In the genomic region with DNA sequence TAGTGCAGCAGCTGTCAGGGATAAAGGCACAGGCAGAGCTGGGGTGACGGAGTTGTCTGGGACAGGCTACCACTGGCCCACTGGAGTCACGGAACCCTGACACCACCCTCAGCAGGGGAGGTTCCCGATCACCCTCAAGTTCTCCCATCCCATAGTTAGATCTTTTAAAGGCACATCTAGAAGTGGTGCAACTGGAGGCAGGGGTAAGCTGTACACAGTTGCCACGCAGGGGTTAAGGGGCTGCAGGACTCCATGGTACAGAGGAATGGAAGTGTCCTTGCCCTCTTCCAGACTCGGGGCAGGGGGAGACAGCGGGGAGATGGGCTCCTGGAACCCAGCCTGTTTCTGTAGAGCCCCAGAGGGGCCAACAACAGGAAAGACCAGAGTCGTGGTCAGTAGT, we compare ENCODE assay signal across 26 cellular contexts. TPM values are rescaled to one million over a fixed set of nuclear protein-coding genes. Genes with fewer than 3 reads are reported as not detected.
A peak's percentile ranks its signal among the peaks of the same experiment; 100 is the strongest.
DNase-seq lines count a peak whose midpoint lies in the region; ATAC-seq lines count a peak whose summit lies in the region.
"Had no signal": no experiment of that assay in that cellular context is flagged by ENCODE, and none has a peak within 500 bp of the region (broad histone marks: within the 10 kb centered on the region; RNA-seq: fewer than 3 reads in every experiment).

No MANE protein-coding gene starts in this region.

- H3K27ac ChIP-seq in naive thymus-derived CD4-positive, alpha-beta T cell (ENCODE audit: low read depth, low read length): no peak overlapping the region
- H3K27ac ChIP-seq: coronary artery, gastroesophageal sphincter, left lung, PC-9, skin epidermis had no signal

- peaks cover 19 to 52% (median 39%) of the 10 kb centered on the region in 3 experiments for H3K36me3 ChIP-seq in naive thymus-derived CD4-positive, alpha-beta T cell (ENCODE audit: control insufficient read depth in 2 of 3, insufficient read depth in 3 of 3, low read length in 3 of 3)

- no peak overlapping the region for H3K4me3 ChIP-seq in naive thymus-derived CD4-positive, alpha-beta T cell (ENCODE audit: low read length)
- H3K4me3 ChIP-seq: coronary artery, gastroesophageal sphincter, left lung, PC-9, skin epidermis had no signal

- no peaks in the 10 kb centered on the region for H3K4me1 Mint-ChIP-seq in activated CD4-positive, alpha-beta T cell treated with anti-CD3 and anti-CD28 coated beads for 36 hours
- peaks cover 4% of the 10 kb centered on the region for H3K4me1 Mint-ChIP-seq in activated CD8-positive, alpha-beta T cell treated with anti-CD3 and anti-CD28 coated beads, Interleukin-2, amount 10 ng/mL, durations not matched to agents 7 days and 5 days (ENCODE audit: low read depth)
- H3K4me1 Mint-ChIP-seq in naive thymus-derived CD4-positive, alpha-beta T cell: peaks cover 3 to 11% (median 8%) of the 10 kb centered on the region in 7 donors
- peaks cover 11% of the 10 kb centered on the region for H3K4me1 Mint-ChIP-seq in stimulated activated naive CD8-positive, alpha-beta T cell treated with anti-CD3 and anti-CD28 coated beads, Interleukin-15, amount 100 ng/mL, for 72 hours
- H3K4me1 Mint-ChIP-seq: activated B cell treated with CpG ODN at 0.5 μM for 24 hours had no signal

- no peaks in the 10 kb centered on the region for H3K27me3 Mint-ChIP-seq in activated CD4-positive, alpha-beta T cell treated with anti-CD3 and anti-CD28 coated beads for 36 hours
- no peaks in the 10 kb centered on the region for H3K27me3 Mint-ChIP-seq in activated CD8-positive, alpha-beta T cell treated with anti-CD3 and anti-CD28 coated beads, Interleukin-2, amount 10 ng/mL, durations not matched to agents 7 days and 5 days (ENCODE audit: low read depth)
- no peaks in the 10 kb centered on the region for H3K27me3 Mint-ChIP-seq in naive thymus-derived CD4-positive, alpha-beta T cell
- H3K27me3 Mint-ChIP-seq in stimulated activated naive CD8-positive, alpha-beta T cell treated with anti-CD3 and anti-CD28 coated beads, Interleukin-15, amount 100 ng/mL, for 72 hours: no peaks in the 10 kb centered on the region
- H3K27me3 Mint-ChIP-seq: activated B cell treated with CpG ODN at 0.5 μM for 24 hours; activated CD4-positive, alpha-beta memory T cell treated with anti-CD3 and anti-CD28 coated beads for 36 hours had no signal

- POLR2A ChIA-PET in activated CD4-positive, alpha-beta T cell treated with anti-CD3 and anti-CD28 coated beads for 36 hours (lab: Charles Lee): no interaction called here
- POLR2A ChIA-PET in activated CD8-positive, alpha-beta T cell treated with anti-CD3 and anti-CD28 coated beads, Interleukin-2, amount 10 ng/mL, durations not matched to agents 7 days and 5 days (lab: Charles Lee): no interaction called here
- POLR2A ChIA-PET in naive thymus-derived CD4-positive, alpha-beta T cell (lab: Charles Lee): no interaction called here

- DNase-seq in activated CD4-positive, alpha-beta T cell treated with anti-CD3 and anti-CD28 coated beads for 36 hours: no peak
- no peak for DNase-seq in activated CD4-positive, alpha-beta T cell treated with anti-CD3 and anti-CD28 coated beads, Interleukin-2, amount 50 U/mL, for 48 hours
- no peak for DNase-seq in activated CD8-positive, alpha-beta T cell treated with anti-CD3 and anti-CD28 coated beads, Interleukin-2, amount 10 ng/mL, durations not matched to agents 7 days and 5 days
- no peak for DNase-seq in naive thymus-derived CD4-positive, alpha-beta T cell
- no peak for DNase-seq in stimulated activated naive CD8-positive, alpha-beta T cell treated with anti-CD3 and anti-CD28 coated beads, Interleukin-15, amount 100 ng/mL, for 72 hours
- DNase-seq in NCI-H1092 treated with DMSO at 0.1 percent for 48 hours (lab: John Stamatoyannopoulos, UW) (no peak), GM19238 (ENCODE audit: insufficient read length, low spot score) (no peak)
- DNase-seq: activated B cell treated with CpG ODN at 0.5 μM for 24 hours; activated CD4-positive, alpha-beta memory T cell treated with anti-CD3 and anti-CD28 coated beads for 36 hours; activated naive CD4-positive, alpha-beta T cell; activated T-cell treated with anti-CD3 and anti-CD28 coated beads for 4 hours; CD8-positive, alpha-beta T cell; hippocampal formation; KG1; left lung; MM.1S; NCI-H1436 treated with DMSO at 0.1 percent for 48 hours; NCI-H510A treated with DMSO at 0.1 percent for 48 hours; NK-92 treated with Interleukin-12 subunit alpha and Interleukin-12 subunit beta, amount 100 ng/mL, for 24 hours; PC-9; SHP77 treated with DMSO at 0.1 percent for 48 hours; stimulated activated CD4-positive, alpha-beta T cell treated with anti-CD3 and anti-CD28 coated beads, Interleukin-2, amount 100 ng/mL, for 24 hours had no signal

- H3K36me3 Mint-ChIP-seq in activated CD4-positive, alpha-beta T cell treated with anti-CD3 and anti-CD28 coated beads for 36 hours (ENCODE audit: low read depth): peaks cover 35% of the 10 kb centered on the region
- peaks cover 50% of the 10 kb centered on the region for H3K36me3 Mint-ChIP-seq in activated CD8-positive, alpha-beta T cell treated with anti-CD3 and anti-CD28 coated beads, Interleukin-2, amount 10 ng/mL, durations not matched to agents 7 days and 5 days (ENCODE audit: low read depth)
- peaks cover 12 to 42% (median 24%) of the 10 kb centered on the region in 5 donors for H3K36me3 Mint-ChIP-seq in naive thymus-derived CD4-positive, alpha-beta T cell

- no peaks in the 10 kb centered on the region for H3K27me3 ChIP-seq in naive thymus-derived CD4-positive, alpha-beta T cell (ENCODE audit: control insufficient read depth in 2 of 2, insufficient read depth in 2 of 2, low read length in 2 of 2)
- H3K27me3 ChIP-seq: gastroesophageal sphincter, left lung had no signal

- H3K4me1 ChIP-seq in naive thymus-derived CD4-positive, alpha-beta T cell (ENCODE audit: control insufficient read depth in 2 of 2, insufficient read depth in 2 of 2, low read length in 2 of 2): no peaks in the 10 kb centered on the region
- H3K4me1 ChIP-seq: gastroesophageal sphincter had no signal

- intact Hi-C loops in activated CD4-positive, alpha-beta T cell treated with anti-CD3 and anti-CD28 coated beads for 36 hours (cut with DNase I, micrococcal nuclease): no loop called here
- intact Hi-C loops in naive thymus-derived CD4-positive, alpha-beta T cell (cut with micrococcal nuclease): no loop called here

- no peak for ATAC-seq in activated CD4-positive, alpha-beta T cell treated with anti-CD3 and anti-CD28 coated beads for 36 hours
- ATAC-seq in activated CD8-positive, alpha-beta T cell treated with anti-CD3 and anti-CD28 coated beads, Interleukin-2, amount 10 ng/mL, durations not matched to agents 7 days and 5 days: no peak
- ATAC-seq in naive thymus-derived CD4-positive, alpha-beta T cell: no peak
- no peak for ATAC-seq in stimulated activated naive CD8-positive, alpha-beta T cell treated with anti-CD3 and anti-CD28 coated beads, Interleukin-15, amount 100 ng/mL, for 72 hours
- no peak for ATAC-seq in HG02642 (IDR thresholded peaks at IDR 0.05; ENCODE audit: poor library complexity, unreplicated experiment)
- ATAC-seq: CD8-positive, alpha-beta T cell; gastroesophageal sphincter; left lung had no signal

- no peaks in the 10 kb centered on the region for H3K9me3 ChIP-seq in naive thymus-derived CD4-positive, alpha-beta T cell (ENCODE audit: control insufficient read depth in 2 of 3, low read length in 3 of 3)
- H3K9me3 ChIP-seq: gastroesophageal sphincter, left lung had no signal

- no peak overlapping the region for H3K4me3 Mint-ChIP-seq in activated CD4-positive, alpha-beta T cell treated with anti-CD3 and anti-CD28 coated beads for 36 hours
- H3K4me3 Mint-ChIP-seq in activated CD8-positive, alpha-beta T cell treated with anti-CD3 and anti-CD28 coated beads, Interleukin-2, amount 10 ng/mL, durations not matched to agents 7 days and 5 days: no peak overlapping the region
- H3K4me3 Mint-ChIP-seq in naive thymus-derived CD4-positive, alpha-beta T cell: no peak overlapping the region
- no peak overlapping the region for H3K4me3 Mint-ChIP-seq in stimulated activated naive CD8-positive, alpha-beta T cell treated with anti-CD3 and anti-CD28 coated beads, Interleukin-15, amount 100 ng/mL, for 72 hours
- H3K4me3 Mint-ChIP-seq: activated B cell treated with CpG ODN at 0.5 μM for 24 hours; activated CD4-positive, alpha-beta memory T cell treated with anti-CD3 and anti-CD28 coated beads for 36 hours; CD8-positive, alpha-beta T cell had no signal

- H3K9me3 Mint-ChIP-seq in activated CD4-positive, alpha-beta T cell treated with anti-CD3 and anti-CD28 coated beads for 36 hours (ENCODE audit: low read depth): no peaks in the 10 kb centered on the region
- H3K9me3 Mint-ChIP-seq in activated CD8-positive, alpha-beta T cell treated with anti-CD3 and anti-CD28 coated beads, Interleukin-2, amount 10 ng/mL, durations not matched to agents 7 days and 5 days (ENCODE audit: insufficient read depth): no peaks in the 10 kb centered on the region
- no peaks in the 10 kb centered on the region for H3K9me3 Mint-ChIP-seq in naive thymus-derived CD4-positive, alpha-beta T cell
- H3K9me3 Mint-ChIP-seq in stimulated activated naive CD8-positive, alpha-beta T cell treated with anti-CD3 and anti-CD28 coated beads, Interleukin-15, amount 100 ng/mL, for 72 hours: no peaks in the 10 kb centered on the region
- H3K9me3 Mint-ChIP-seq: activated B cell treated with CpG ODN at 0.5 μM for 24 hours; activated CD4-positive, alpha-beta memory T cell treated with anti-CD3 and anti-CD28 coated beads for 36 hours; CD8-positive, alpha-beta T cell had no signal

- CTCF ChIA-PET in activated CD4-positive, alpha-beta T cell treated with anti-CD3 and anti-CD28 coated beads for 36 hours (lab: Charles Lee): no interaction called here
- CTCF ChIA-PET in activated CD8-positive, alpha-beta T cell treated with anti-CD3 and anti-CD28 coated beads, Interleukin-2, amount 10 ng/mL, durations not matched to agents 7 days and 5 days (lab: Charles Lee): no interaction called here
- CTCF ChIA-PET in naive thymus-derived CD4-positive, alpha-beta T cell (lab: Charles Lee): no interaction called here

- H3K27ac Mint-ChIP-seq in activated CD4-positive, alpha-beta T cell treated with anti-CD3 and anti-CD28 coated beads for 36 hours: peak overlapping the region; percentile 13
- H3K27ac Mint-ChIP-seq in activated CD8-positive, alpha-beta T cell treated with anti-CD3 and anti-CD28 coated beads, Interleukin-2, amount 10 ng/mL, durations not matched to agents 7 days and 5 days: peak overlapping the region; percentile 27
- peak overlapping the region in 6 of 9 donors; percentile 10 to 72 (median 24) for H3K27ac Mint-ChIP-seq in naive thymus-derived CD4-positive, alpha-beta T cell
- peak overlapping the region; percentile 53 to 65 for H3K27ac Mint-ChIP-seq in stimulated activated naive CD8-positive, alpha-beta T cell treated with anti-CD3 and anti-CD28 coated beads, Interleukin-15, amount 100 ng/mL, for 72 hours
- H3K27ac Mint-ChIP-seq: activated B cell treated with CpG ODN at 0.5 μM for 24 hours; activated CD4-positive, alpha-beta memory T cell treated with anti-CD3 and anti-CD28 coated beads for 36 hours; CD8-positive, alpha-beta T cell had no signal

RNA-seq across cellular contexts. Expression of gene CC2D1B, which starts 13.3 kb away (rescaled TPM):
- 10 to 100 TPM; 22.6 to 25.3 TPM for total RNA-seq in activated CD4-positive, alpha-beta T cell treated with anti-CD3 and anti-CD28 coated beads for 36 hours
- total RNA-seq in activated CD8-positive, alpha-beta T cell treated with anti-CD3 and anti-CD28 coated beads, Interleukin-2, amount 10 ng/mL, durations not matched to agents 7 days and 5 days: 10 to 100 TPM; 46.7 to 53.3 TPM
- 10 to 100 TPM; 44.5 to 91.2 (median 58.3) TPM for total RNA-seq in naive thymus-derived CD4-positive, alpha-beta T cell
- 10 to 100 TPM in 1 of 2 donors, 1 to 10 TPM in 1; 5.2 to 16.7 TPM for polyA plus RNA-seq in naive thymus-derived CD4-positive, alpha-beta T cell

RNA-seq across cellular contexts. Expression of gene ORC1, which starts 51.5 kb away (rescaled TPM):
- 10 to 100 TPM; 51.0 to 57.9 TPM for total RNA-seq in activated CD4-positive, alpha-beta T cell treated with anti-CD3 and anti-CD28 coated beads for 36 hours
- 10 to 100 TPM; 38.3 to 38.4 TPM for total RNA-seq in activated CD8-positive, alpha-beta T cell treated with anti-CD3 and anti-CD28 coated beads, Interleukin-2, amount 10 ng/mL, durations not matched to agents 7 days and 5 days
- total RNA-seq in naive thymus-derived CD4-positive, alpha-beta T cell: 10 to 100 TPM in 1 of 5 experiments, 1 to 10 TPM in 3, under 1 TPM in 1; 0.97 to 25.2 (median 1.3) TPM
- under 1 TPM in 1 of 2 donors, not detected in 1; 0.74 TPM for polyA plus RNA-seq in naive thymus-derived CD4-positive, alpha-beta T cell

RNA-seq across cellular contexts. Expression of gene PRPF38A, which starts 51.7 kb away (rescaled TPM):
- 100 to 1,000 TPM in 1 of 2 experiments, 10 to 100 TPM in 1; 88.9 to 103 TPM for total RNA-seq in activated CD4-positive, alpha-beta T cell treated with anti-CD3 and anti-CD28 coated beads for 36 hours
- total RNA-seq in activated CD8-positive, alpha-beta T cell treated with anti-CD3 and anti-CD28 coated beads, Interleukin-2, amount 10 ng/mL, durations not matched to agents 7 days and 5 days: 100 to 1,000 TPM; 102 to 104 TPM
- total RNA-seq in naive thymus-derived CD4-positive, alpha-beta T cell: 10 to 100 TPM; 62.1 to 98.7 (median 81.6) TPM
- 10 to 100 TPM; 34.7 to 35.9 TPM for polyA plus RNA-seq in naive thymus-derived CD4-positive, alpha-beta T cell
